Comparison of ENCODE assay signal across 12 cellular contexts in the genomic region with DNA sequence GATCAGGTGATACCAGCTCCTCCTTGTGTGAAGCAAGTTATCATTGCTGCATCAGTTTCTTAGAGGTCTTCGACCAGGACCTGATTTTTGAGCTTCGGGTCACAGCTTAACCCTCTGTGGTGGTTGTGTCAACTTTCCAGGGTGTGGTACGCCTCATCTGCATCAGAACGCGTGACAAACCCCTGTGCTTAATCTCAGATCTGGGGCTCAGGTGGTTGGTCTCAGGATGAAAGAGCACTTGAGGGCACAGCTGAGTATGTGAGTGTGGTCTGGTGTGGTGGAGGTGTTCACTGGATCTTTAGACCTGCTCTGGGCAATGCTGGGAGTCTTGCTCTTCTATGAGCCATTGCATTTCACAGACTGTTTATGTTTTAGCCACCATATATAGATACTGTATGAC.
DNase-seq lines count a peak whose midpoint lies in the region; ATAC-seq and TF ChIP-seq lines count a peak whose summit lies in the region.
"Had no signal": no experiment of that assay in that cellular context is flagged by ENCODE, and none has a peak within 500 bp of the region (broad histone marks: within the 10 kb centered on the region; RNA-seq: fewer than 3 reads in every experiment).

No MANE protein-coding gene starts in this region.

- peaks cover 10% of the 10 kb centered on the region for H3K9me1 ChIP-seq in IMR-90 (ENCODE audit: insufficient read depth, low read length)

- no peak for TF ChIP-seq RAD21 in IMR-90 (IDR thresholded peaks at IDR 0.05; ENCODE audit: low read length)

- H2AK9ac ChIP-seq in IMR-90 (replicated peaks; ENCODE audit: low read depth, low read length, poor library complexity): no peak overlapping the region

- in situ Hi-C loops in IMR-90 (cut with MboI; ENCODE audit: low sequenced_read_pairs): no loop called here

- H2AFZ ChIP-seq in IMR-90 (replicated peaks; ENCODE audit: low read length, poor library complexity): no peak overlapping the region

- H3K4me2 ChIP-seq in IMR-90 (ENCODE audit: low read depth, low read length): no peak overlapping the region

- TF ChIP-seq POLR2A in IMR-90 (IDR thresholded peaks at IDR 0.05; ENCODE audit: low read depth, low read length): no peak

- DNase-seq in IMR-90 (peak; percentile 57), amniotic stem cell (lab: John Stamatoyannopoulos, UW) (no peak), DMS153 treated with DMSO at 0.1 percent for 48 hours (lab: John Stamatoyannopoulos, UW; ENCODE audit: unreplicated experiment) (no peak), cardiac septum (ENCODE audit: low spot score) (no peak), foreskin fibroblast (no peak)
- DNase-seq in activated CD8-positive, alpha-beta memory T cell treated with anti-CD3 and anti-CD28 coated beads for 24 hours: peak; percentile 67
- peak; percentile 51 for DNase-seq in central memory CD4-positive, alpha-beta T cell
- DNase-seq in stimulated activated CD8-positive, alpha-beta memory T cell treated with anti-CD3 and anti-CD28 coated beads, Interleukin-4, amount 100 ng/mL, for 1 hour (ENCODE audit: low read depth in 2 of 2, low spot score in 1 of 2): peak; percentile 11 to 20
- DNase-seq: anterior cingulate cortex, NCI-H2227 treated with DMSO at 0.1 percent for 48 hours, occipital lobe had no signal

- H3K4me3 ChIP-seq in IMR-90 (ENCODE audit: insufficient read depth, low read depth, low read length) (no peak overlapping the region), foreskin fibroblast (ENCODE audit: low read depth in 1 of 2, low read length in 2 of 2) (no peak overlapping the region)

- H3K27ac ChIP-seq in IMR-90 (ENCODE audit: insufficient read depth, low read length): no peak overlapping the region
- H3K27ac ChIP-seq: epithelial cell of prostate had no signal

- no peak overlapping the region for H2BK20ac ChIP-seq in IMR-90 (ENCODE audit: low read depth, low read length)

- intact Hi-C loops in IMR-90 (cut with micrococcal nuclease) (no loop called here), cardiac septum (cut with DNase I) (no loop called here)

- no peaks in the 10 kb centered on the region for H3K9me3 ChIP-seq in IMR-90 (ENCODE audit: control insufficient read depth, insufficient read depth, low read length)

- no peak overlapping the region for H2AK5ac ChIP-seq in IMR-90 (ENCODE audit: low read depth, low read length)

- no peak overlapping the region for H4K5ac ChIP-seq in IMR-90 (ENCODE audit: low read depth, low read length)

- H4K20me1 ChIP-seq in IMR-90 (ENCODE audit: insufficient read depth, low read length): no peaks in the 10 kb centered on the region; the same call in 1 of the 2 replicates

- H3K23ac ChIP-seq in IMR-90 (ENCODE audit: low read depth, low read length): no peak overlapping the region

- POLR2A ChIA-PET in IMR-90 (lab: Charles Lee; ENCODE audit: unreplicated experiment): no interaction called here

- H3K79me1 ChIP-seq in IMR-90 (ENCODE audit: low read depth in 1 of 2, low read length in 2 of 2): 0 out of 4 replicates have a peak, but pooled peaks cover 0 to 3% of the 10 kb centered on the region in 2 experiments

- dilution Hi-C loops in IMR-90 (cut with HindIII; ENCODE audit: low sequenced_read_pairs, unreplicated experiment): no loop called here

- H3K9ac ChIP-seq in IMR-90 (ENCODE audit: low read depth, low read length): no peak overlapping the region

- H3K18ac ChIP-seq in IMR-90 (ENCODE audit: low read depth, low read length): no peak overlapping the region

- no peaks in the 10 kb centered on the region for H3K36me3 ChIP-seq in IMR-90 (ENCODE audit: control insufficient read depth, insufficient read depth, low read length)

- H3K4ac ChIP-seq in IMR-90 (ENCODE audit: low read depth, low read length): peak overlapping the region; percentile 58

- no peaks in the 10 kb centered on the region for H3K27me3 ChIP-seq in IMR-90 (ENCODE audit: control insufficient read depth, insufficient read depth, low read length)

- H3K56ac ChIP-seq in IMR-90 (ENCODE audit: extremely low read depth, insufficient read depth, low read length): no peak overlapping the region

- no peak overlapping the region for H2BK5ac ChIP-seq in IMR-90 (ENCODE audit: low read depth, low read length, poor library complexity, severe bottlenecking)

- H3K14ac ChIP-seq in IMR-90 (replicated peaks; ENCODE audit: low read depth, low read length): 0 out of 2 replicates have a peak overlapping the region, but pooled peaks have one; percentile 0

- ATAC-seq in IMR-90 (ENCODE audit: low read depth): peak; percentile 36

- H4K8ac ChIP-seq in IMR-90 (ENCODE audit: low read depth in 2 of 2, low read length in 2 of 2): no peak overlapping the region

- no peak overlapping the region; the same call in 1 of the 2 replicates for H4K91ac ChIP-seq in IMR-90 (ENCODE audit: insufficient read depth, low read depth, low read length)

- H2BK15ac ChIP-seq in IMR-90 (ENCODE audit: low read depth, low read length): 0 out of 3 replicates have a peak overlapping the region, but pooled peaks have one; percentile 53

- CTCF ChIA-PET in IMR-90 (lab: Yijun Ruan, JAX): no interaction called here

- no peak for TF ChIP-seq CTCF in IMR-90 (conservative IDR thresholded peaks at IDR 0.05; ENCODE audit: low read depth, low read length)
- no peak for TF ChIP-seq CTCF in foreskin fibroblast (IDR thresholded peaks at IDR 0.05; ENCODE audit: low read depth, low read length)

- no TSS peak for BruUV-seq in IMR-90 (replicated peaks; lab: Mats Ljungman, UMichigan)

- H3K4me1 ChIP-seq in IMR-90 (ENCODE audit: control insufficient read depth, insufficient read depth, low read length): peaks cover 6% of the 10 kb centered on the region

- 93% methylated on average over 3 of the region's 5 CpGs; no CpG with 5 or more reads in 1 of the 2 experiments for whole genome bisulfite sequencing in IMR-90 (ENCODE audit: extremely low coverage in 2 of 2, insufficient read length in 1 of 2), 2 experiments

- no peak overlapping the region for H2BK120ac ChIP-seq in IMR-90 (ENCODE audit: low read depth, low read length)

TF ChIP-seq in IMR-90, 13 proteins besides CTCF, POLR2A, EP300 and RAD21:
- TF ChIP-seq CEBPB (IDR thresholded peaks at IDR 0.05; ENCODE audit: low read depth, low read length) (no peak), SMC3 (IDR thresholded peaks at IDR 0.05; ENCODE audit: low read depth, low read length) (no peak), MAZ (IDR thresholded peaks at IDR 0.05; ENCODE audit: borderline replicate concordance, low read depth, low read length) (no peak), FOS (IDR thresholded peaks at IDR 0.05; ENCODE audit: low read depth, low read length) (no peak), MAFK (IDR thresholded peaks at IDR 0.05; ENCODE audit: low read depth, low read length) (no peak), NFE2L2 (IDR thresholded peaks at IDR 0.05; ENCODE audit: low read depth, low read length) (no peak), BHLHE40 (IDR thresholded peaks at IDR 0.05; ENCODE audit: low read depth, low read length) (no peak), CHD1 (IDR thresholded peaks at IDR 0.05; ENCODE audit: low read depth, low read length) (no peak), MXI1 (IDR thresholded peaks at IDR 0.05; ENCODE audit: borderline replicate concordance, low read depth, low read length) (no peak), RFX5 (IDR thresholded peaks at IDR 0.05; ENCODE audit: low read depth, low read length) (no peak), RCOR1 (IDR thresholded peaks at IDR 0.05; ENCODE audit: insufficient replicate concordance, low read length) (no peak)
- TF ChIP-seq, protein P1, sequence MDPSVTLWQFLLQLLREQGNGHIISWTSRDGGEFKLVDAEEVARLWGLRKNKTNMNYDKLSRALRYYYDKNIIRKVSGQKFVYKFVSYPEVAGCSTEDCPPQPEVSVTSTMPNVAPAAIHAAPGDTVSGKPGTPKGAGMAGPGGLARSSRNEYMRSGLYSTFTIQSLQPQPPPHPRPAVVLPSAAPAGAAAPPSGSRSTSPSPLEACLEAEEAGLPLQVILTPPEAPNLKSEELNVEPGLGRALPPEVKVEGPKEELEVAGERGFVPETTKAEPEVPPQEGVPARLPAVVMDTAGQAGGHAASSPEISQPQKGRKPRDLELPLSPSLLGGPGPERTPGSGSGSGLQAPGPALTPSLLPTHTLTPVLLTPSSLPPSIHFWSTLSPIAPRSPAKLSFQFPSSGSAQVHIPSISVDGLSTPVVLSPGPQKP (IDR thresholded peaks at IDR 0.05; ENCODE audit: borderline replicate concordance, low read depth, low read length): no peak
- TF ChIP-seq, protein P2, sequence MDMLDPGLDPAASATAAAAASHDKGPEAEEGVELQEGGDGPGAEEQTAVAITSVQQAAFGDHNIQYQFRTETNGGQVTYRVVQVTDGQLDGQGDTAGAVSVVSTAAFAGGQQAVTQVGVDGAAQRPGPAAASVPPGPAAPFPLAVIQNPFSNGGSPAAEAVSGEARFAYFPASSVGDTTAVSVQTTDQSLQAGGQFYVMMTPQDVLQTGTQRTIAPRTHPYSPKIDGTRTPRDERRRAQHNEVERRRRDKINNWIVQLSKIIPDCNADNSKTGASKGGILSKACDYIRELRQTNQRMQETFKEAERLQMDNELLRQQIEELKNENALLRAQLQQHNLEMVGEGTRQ (IDR thresholded peaks at IDR 0.05; ENCODE audit: low read depth, low read length): no peak
TF ChIP-seq in IMR-90: peak in this region for 0.

Comparison
In these comparisons a context has a peak if more than half of its experiments do, and no peak if none do; other contexts are left out.
1. DNase-seq: peak in IMR-90 (single experiment), activated CD8-positive, alpha-beta memory T cell treated with anti-CD3 and anti-CD28 coated beads for 24 hours (single experiment), central memory CD4-positive, alpha-beta T cell (single experiment) and stimulated activated CD8-positive, alpha-beta memory T cell treated with anti-CD3 and anti-CD28 coated beads, Interleukin-4, amount 100 ng/mL, for 1 hour (2 of 2); none in amniotic stem cell (single experiment), DMS153 treated with DMSO at 0.1 percent for 48 hours (single experiment), cardiac septum (single experiment) and foreskin fibroblast (0 of 2).